In genomic region chr17:39209317-39210092, GRCh38 we compare ENCODE assay signal across 9 cellular contexts. TPM values are rescaled to one million over a fixed set of nuclear protein-coding genes. Genes with fewer than 3 reads are reported as not detected.
A peak's percentile ranks its signal among the peaks of the same experiment; 100 is the strongest.
DNase-seq lines count a peak whose midpoint lies in the region; ATAC-seq, FAIRE-seq and TF ChIP-seq lines count a peak whose summit lies in the region.
"Had no signal": no experiment of that assay in that cellular context is flagged by ENCODE, and none has a peak within 500 bp of the region (broad histone marks: within the 10 kb centered on the region; RNA-seq: fewer than 3 reads in every experiment).

No MANE protein-coding gene starts in this region.

- peak; percentile 62 for FAIRE-seq in keratinocyte (lab: Jason Lieb, UNC)

- no peaks in the 10 kb centered on the region for H3K9me2 ChIP-seq in HCT116 (ENCODE audit: insufficient read depth)

- no TSS peak for BruUV-seq in HCT116 (replicated peaks; lab: Mats Ljungman, UMichigan)

- H3K79me2 ChIP-seq in HCT116 (ENCODE audit: insufficient read depth, low read length) (no peaks in the 10 kb centered on the region), keratinocyte (ENCODE audit: control insufficient read depth, insufficient read depth, low read length) (no peaks in the 10 kb centered on the region)

- H3K27me3 ChIP-seq in HCT116 (ENCODE audit: insufficient read depth, low read length) (no peaks in the 10 kb centered on the region), brain microvascular endothelial cell (replicated peaks) (no peaks in the 10 kb centered on the region), keratinocyte (ENCODE audit: control insufficient read depth, extremely low read depth, insufficient read depth, low read length) (peaks cover 44% of the 10 kb centered on the region)

- POLR2A ChIA-PET in HCT116 (lab: Charles Lee), result no interaction called here

- dilution Hi-C loops in keratinocyte (cut with MboI; ENCODE audit: extremely low pct_ligation_motif_present, low sequenced_read_pairs), result no loop called here

- H4K20me1 ChIP-seq in HCT116 (ENCODE audit: insufficient read depth), result no peaks in the 10 kb centered on the region; the same call in 1 of the 2 replicates
- no peaks in the 10 kb centered on the region for H4K20me1 ChIP-seq in keratinocyte (ENCODE audit: control insufficient read depth, extremely low read depth, insufficient read depth, low read length)

- in situ Hi-C loops in brain microvascular endothelial cell (cut with HindIII; ENCODE audit: low pct_ligation_motif_present, low sequenced_read_pairs), result no loop called here

- H3K36me3 ChIP-seq in HCT116 (ENCODE audit: control insufficient read depth in 1 of 2, insufficient read depth in 2 of 2, low read length in 2 of 2), result peaks cover 6 to 7% of the 10 kb centered on the region in 2 experiments; a peak in 2 of 4 replicates
- peaks cover 7% of the 10 kb centered on the region for H3K36me3 ChIP-seq in brain microvascular endothelial cell (replicated peaks)
- peaks cover 2 to 6% of the 10 kb centered on the region in 2 experiments for H3K36me3 ChIP-seq in keratinocyte (ENCODE audit: control insufficient read depth in 2 of 2, extremely low read depth in 1 of 2, insufficient read depth in 2 of 2, low read length in 2 of 2)

- TF ChIP-seq CTCF in HCT116 (IDR thresholded peaks at IDR 0.05 in 2 of 3, conservative IDR thresholded peaks at IDR 0.05 in 1 of 3; ENCODE audit: borderline replicate concordance in 1 of 3, insufficient read depth in 1 of 3, low read depth in 2 of 3, low read length in 2 of 3) (no peak), brain microvascular endothelial cell (IDR thresholded peaks at IDR 0.05; ENCODE audit: low read depth, low read length, missing control alignments) (no peak), keratinocyte (optimal IDR thresholded peaks at IDR 0.05 in 1 of 3, IDR thresholded peaks at IDR 0.05 in 1 of 3, conservative IDR thresholded peaks at IDR 0.05 in 1 of 3; ENCODE audit: extremely low read depth in 1 of 3, insufficient read depth in 2 of 3, low read length in 3 of 3) (no peak)

- H3K4me1 ChIP-seq in HCT116 (ENCODE audit: control insufficient read depth in 1 of 2, insufficient read depth in 2 of 2, low read length in 2 of 2), result peaks cover 20 to 39% of the 10 kb centered on the region in 2 experiments
- H3K4me1 ChIP-seq in keratinocyte (ENCODE audit: control insufficient read depth, extremely low read depth, insufficient read depth, low read length), result peaks cover 10% of the 10 kb centered on the region

- no peak overlapping the region for H2AFZ ChIP-seq in HCT116 (ENCODE audit: low read depth, low read length, poor library complexity, severe bottlenecking)
- H2AFZ ChIP-seq in keratinocyte (ENCODE audit: control insufficient read depth, low read length), result peak overlapping the region; percentile 26

- H3K27ac ChIP-seq in HCT116 (ENCODE audit: low read depth, low read length) (no peak overlapping the region), brain microvascular endothelial cell (no peak overlapping the region), keratinocyte (ENCODE audit: control insufficient read depth, insufficient read depth, low read length) (no peak overlapping the region)

- no peak overlapping the region for H3K9ac ChIP-seq in HCT116 (ENCODE audit: low read length)
- peak overlapping the region; percentile 28 for H3K9ac ChIP-seq in keratinocyte (ENCODE audit: control insufficient read depth, extremely low read depth, insufficient read depth, low read length)

- H3K9me3 ChIP-seq in HCT116 (ENCODE audit: control insufficient read depth in 1 of 2, insufficient read depth in 1 of 2, low read depth in 1 of 2, low read length in 2 of 2) (no peaks in the 10 kb centered on the region), keratinocyte (ENCODE audit: control insufficient read depth, low read depth, low read length) (no peaks in the 10 kb centered on the region)

- H3K4me2 ChIP-seq in HCT116 (ENCODE audit: low read length) (peak overlapping the region; percentile 21; the same call in 1 of the 2 replicates), keratinocyte (ENCODE audit: control insufficient read depth, extremely low read depth, insufficient read depth, low read depth, low read length) (peak overlapping the region; percentile 6)

- intact Hi-C loops in HCT116 (cut with micrococcal nuclease), result loop anchor here (5.0 to 10.0 kb wide), 2 partner anchors 315 to 413 kb away; no protein-coding TSS in a partner anchor

- no peak for TF ChIP-seq POLR2A in HCT116 (IDR thresholded peaks at IDR 0.05; ENCODE audit: borderline replicate concordance, extremely low read depth, insufficient read depth, insufficient read length)

- no peaks in the 10 kb centered on the region for H3K9me1 ChIP-seq in keratinocyte (ENCODE audit: control insufficient read depth, extremely low read depth, insufficient read depth, low read length)

- H3K4me3 ChIP-seq in HCT116 (replicated peaks in 1 of 2; ENCODE audit: low read depth in 1 of 2, low read length in 2 of 2) (no peak overlapping the region), brain microvascular endothelial cell (ENCODE audit: low read depth, low read length) (peak overlapping the region; percentile 34), keratinocyte (ENCODE audit: control insufficient read depth in 2 of 3, extremely low read depth in 1 of 3, insufficient read depth in 2 of 3, low read depth in 1 of 3, low read length in 3 of 3) (no peak overlapping the region)

- RAD21 ChIA-PET in HCT116 (lab: Charles Lee; ENCODE audit: low non-redundant PET in 1 of 2, low total read pairs in 2 of 2, uncharacterized antibody in 2 of 2, unreplicated experiment in 2 of 2), result interaction anchor here in 1 of 2 experiments (0.5 kb wide), 1 partner anchor 839 kb away, joined by 3 read pairs; no protein-coding TSS in a partner anchor

- ATAC-seq in HCT116 (no peak), GM18511 (IDR thresholded peaks at IDR 0.05; ENCODE audit: unreplicated experiment) (no peak), GM21737 (IDR thresholded peaks at IDR 0.05; ENCODE audit: unreplicated experiment) (no peak)

- no peak for TF ChIP-seq RAD21 in HCT116 (IDR thresholded peaks at IDR 0.05; ENCODE audit: low read depth)

- DNase-seq in HCT116 (ENCODE audit: low read depth, low spot score), result no peak
- peak; percentile 44 for DNase-seq in UCSD-AML1 (lab: John Stamatoyannopoulos, UW; ENCODE audit: unreplicated experiment)
- DNase-seq in brain microvascular endothelial cell, result peak; percentile 32
- DNase-seq in keratinocyte (ENCODE audit: low read depth, low spot score), result no peak
- peak; percentile 71 for DNase-seq in stimulated activated CD4-positive, alpha-beta T cell treated with anti-CD3 and anti-CD28 coated beads, Interleukin-12 subunit alpha, Interleukin-12 subunit beta, amount 100 ng/mL, for 4 hours
- DNase-seq in DMS153 treated with DMSO at 0.1 percent for 48 hours (lab: John Stamatoyannopoulos, UW; ENCODE audit: unreplicated experiment), result no peak

- CTCF ChIA-PET in HCT116 (lab: Charles Lee), result interaction anchor here (1.2 to 6.1 kb wide), 5 partner anchors 10 to 413 kb away, joined by 3 to 105 read pairs (median 40); no protein-coding TSS in a partner anchor

RNA-seq across cellular contexts. Expression of gene RPL19, which starts 9.4 kb away (rescaled TPM):
- 2,276 TPM for total RNA-seq in HCT116 (2021; ENCODE audit: unreplicated experiment)
- polyA plus RNA-seq in HCT116 (2012), result 3,114 and 3,168 TPM in 2 replicates
- 1,747 to 2,007 TPM (median 1,957 TPM) in 3 replicates for polyA plus RNA-seq in keratinocyte
- polyA plus RNA-seq in keratinocyte (2011; ENCODE audit: low read depth), result 2,951 TPM
- polyA plus RNA-seq in keratinocyte (2011; cell fraction: cytosol; rRNA removed), result 1,535 and 2,525 TPM in 2 replicates
- polyA plus RNA-seq in keratinocyte (2011; cell fraction: nucleus; rRNA removed), result 651 and 665 TPM in 2 replicates
- polyA plus RNA-seq in keratinocyte (2012; ENCODE audit: low replicate concordance), result 1,811 and 1,919 TPM in 2 replicates
- polyA minus RNA-seq in keratinocyte, result 431 to 851 TPM (median 823 TPM) in 3 replicates
- polyA minus RNA-seq in keratinocyte (2011; cell fraction: cytosol; rRNA and poly(A)+ RNA removed), result 1,075 TPM
- 158 and 187 TPM in 2 replicates for polyA minus RNA-seq in keratinocyte (2011; cell fraction: nucleus; rRNA and poly(A)+ RNA removed)

RNA-seq across cellular contexts. Expression of gene CACNB1, which starts 12.0 kb away (rescaled TPM):
- total RNA-seq in HCT116 (2021; ENCODE audit: unreplicated experiment), result 13.0 TPM
- 5.4 and 6.5 TPM in 2 replicates for polyA plus RNA-seq in HCT116 (2012)
- polyA plus RNA-seq in keratinocyte, result 3.7 to 7.0 TPM (median 4.0 TPM) in 3 replicates
- polyA plus RNA-seq in keratinocyte (2011; ENCODE audit: low read depth), result not detected
- polyA plus RNA-seq in keratinocyte (2011; cell fraction: cytosol; rRNA removed), result 3.0 and 3.3 TPM in 2 replicates
- polyA plus RNA-seq in keratinocyte (2011; cell fraction: nucleus; rRNA removed), result 18.2 and 27.9 TPM in 2 replicates
- polyA plus RNA-seq in keratinocyte (2012; ENCODE audit: low replicate concordance), result 2.2 and 5.3 TPM in 2 replicates
- polyA minus RNA-seq in keratinocyte, result 7.5 to 16.2 TPM (median 13.2 TPM) in 3 replicates
- 2.9 TPM for polyA minus RNA-seq in keratinocyte (2011; cell fraction: cytosol; rRNA and poly(A)+ RNA removed)
- polyA minus RNA-seq in keratinocyte (2011; cell fraction: nucleus; rRNA and poly(A)+ RNA removed), result 6.5 and 10.3 TPM in 2 replicates

RNA-seq across cellular contexts. Expression of gene STAC2, which starts 16.2 kb away (rescaled TPM):
- total RNA-seq in HCT116 (2021; ENCODE audit: unreplicated experiment), result not detected
- 0.02 TPM in 1 of 2 replicates, not detected in the other for polyA plus RNA-seq in HCT116 (2012)
- polyA plus RNA-seq in keratinocyte, result not detected in 3 replicates
- polyA plus RNA-seq in keratinocyte (2011; ENCODE audit: low read depth), result 0.56 TPM
- polyA plus RNA-seq in keratinocyte (2011; cell fraction: cytosol; rRNA removed), result not detected in 2 replicates
- 0.03 TPM in 1 of 2 replicates, not detected in the other for polyA plus RNA-seq in keratinocyte (2011; cell fraction: nucleus; rRNA removed)
- polyA plus RNA-seq in keratinocyte (2012; ENCODE audit: low replicate concordance), result 0.80 TPM in 1 of 2 replicates, not detected in the other
- polyA minus RNA-seq in keratinocyte, result not detected in 3 replicates
- polyA minus RNA-seq in keratinocyte (2011; cell fraction: cytosol; rRNA and poly(A)+ RNA removed), result not detected
- not detected in 2 replicates for polyA minus RNA-seq in keratinocyte (2011; cell fraction: nucleus; rRNA and poly(A)+ RNA removed)
- total RNA-seq: T-helper 2 cell treated with Interferon-gamma antibody and Interleukin-4, amounts not matched to agents 100 ng/mL and 5 ng/mL, for 36 hours had no signal

RNA-seq across cellular contexts. Expression of gene ARL5C, which starts 43.5 kb away (rescaled TPM):
- not detected for total RNA-seq in HCT116 (2021; ENCODE audit: unreplicated experiment)
- not detected in 2 replicates for polyA plus RNA-seq in HCT116 (2012)
- not detected in 3 replicates for polyA plus RNA-seq in keratinocyte
- not detected for polyA plus RNA-seq in keratinocyte (2011; ENCODE audit: low read depth)
- polyA plus RNA-seq in keratinocyte (2011; cell fraction: cytosol; rRNA removed), result not detected in 2 replicates
- not detected in 2 replicates for polyA plus RNA-seq in keratinocyte (2011; cell fraction: nucleus; rRNA removed)
- not detected in 2 replicates for polyA plus RNA-seq in keratinocyte (2012; ENCODE audit: low replicate concordance)
- polyA minus RNA-seq in keratinocyte, result not detected in 3 replicates
- polyA minus RNA-seq in keratinocyte (2011; cell fraction: cytosol; rRNA and poly(A)+ RNA removed), result not detected
- not detected in 2 replicates for polyA minus RNA-seq in keratinocyte (2011; cell fraction: nucleus; rRNA and poly(A)+ RNA removed)
- total RNA-seq: T-helper 2 cell treated with Interferon-gamma antibody and Interleukin-4, amounts not matched to agents 100 ng/mL and 5 ng/mL, for 36 hours had no signal

RNA-seq across cellular contexts. Expression of gene PLXDC1, which starts 58.1 kb away (rescaled TPM):
- total RNA-seq in HCT116 (2021; ENCODE audit: unreplicated experiment), result 1.8 TPM
- 2.7 TPM in 2 replicates for polyA plus RNA-seq in HCT116 (2012)
- polyA plus RNA-seq in keratinocyte, result 0.06 to 0.35 TPM (median 0.33 TPM) in 3 replicates
- polyA plus RNA-seq in keratinocyte (2011; ENCODE audit: low read depth), result not detected
- 0.08 TPM in 1 of 2 replicates, not detected in the other for polyA plus RNA-seq in keratinocyte (2011; cell fraction: cytosol; rRNA removed)
- 0.65 and 0.93 TPM in 2 replicates for polyA plus RNA-seq in keratinocyte (2011; cell fraction: nucleus; rRNA removed)
- polyA plus RNA-seq in keratinocyte (2012; ENCODE audit: low replicate concordance), result not detected in 2 replicates
- 0.73 TPM in 1 of 3 replicates, not detected in the others for polyA minus RNA-seq in keratinocyte
- not detected for polyA minus RNA-seq in keratinocyte (2011; cell fraction: cytosol; rRNA and poly(A)+ RNA removed)
- 0.74 and 1.9 TPM in 2 replicates for polyA minus RNA-seq in keratinocyte (2011; cell fraction: nucleus; rRNA and poly(A)+ RNA removed)

Comparison
In these comparisons a context has a peak if more than half of its experiments do, and no peak if none do; other contexts are left out.
1. DNase-seq: peak in UCSD-AML1 (single experiment), brain microvascular endothelial cell (single experiment) and stimulated activated CD4-positive, alpha-beta T cell treated with anti-CD3 and anti-CD28 coated beads, Interleukin-12 subunit alpha, Interleukin-12 subunit beta, amount 100 ng/mL, for 4 hours (single experiment); none in HCT116 (single experiment), keratinocyte (single experiment) and DMS153 treated with DMSO at 0.1 percent for 48 hours (single experiment).